ENCODE assay signal across 1 cellular context in genomic region chr2:27902143-27902542, GRCh38.
TF ChIP-seq lines count a peak whose summit lies in the region.

No MANE protein-coding gene starts in this region.

TF ChIP-seq in endothelial cell of umbilical vein, 7 proteins besides CTCF, POLR2A, EP300 and RAD21:
- peak; percentile 9 for TF ChIP-seq FOS (IDR thresholded peaks at IDR 0.05; ENCODE audit: borderline replicate concordance, insufficient read depth, low read length)
- no peak for TF ChIP-seq JUN (IDR thresholded peaks at IDR 0.05; ENCODE audit: borderline replicate concordance, insufficient read depth, insufficient read length, low read depth)
